In the genomic region with DNA sequence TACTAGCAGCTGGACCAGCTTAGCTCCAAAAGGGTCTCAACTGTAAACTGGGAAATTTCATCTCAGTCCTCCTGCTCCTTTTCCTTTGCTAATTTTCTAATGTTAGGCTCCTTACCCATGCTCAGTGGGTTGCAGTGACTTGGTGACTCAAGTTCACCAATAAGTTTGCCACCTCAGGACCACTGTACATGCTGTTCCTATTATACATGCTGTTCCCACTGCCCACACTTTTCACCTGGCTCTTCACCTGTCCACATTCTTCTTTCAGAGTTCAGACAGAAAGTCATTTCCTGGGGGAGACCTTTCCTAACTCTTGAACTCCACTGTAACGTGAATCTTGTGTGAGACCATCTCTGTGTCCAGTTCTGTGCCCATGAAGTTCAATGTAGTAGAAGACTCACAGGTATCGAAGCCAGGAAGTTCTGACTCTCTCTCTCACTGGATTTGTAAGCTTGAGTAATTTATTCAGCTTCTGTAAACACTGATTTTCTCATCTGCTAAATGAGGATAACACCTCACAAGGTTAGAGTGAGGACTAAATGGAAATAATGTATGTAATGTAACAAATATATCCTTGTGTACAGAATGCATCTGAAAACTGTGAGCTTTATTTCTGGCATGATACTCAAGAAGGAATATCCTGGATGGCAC, we compare ENCODE assay signal across 26 cellular contexts. TPM values are rescaled to one million over a fixed set of nuclear protein-coding genes. Genes with fewer than 3 reads are reported as not detected.
DNase-seq lines count a peak whose midpoint lies in the region; ATAC-seq lines count a peak whose summit lies in the region.
"Had no signal": no experiment of that assay in that cellular context is flagged by ENCODE, and none has a peak within 500 bp of the region (broad histone marks: within the 10 kb centered on the region; RNA-seq: fewer than 3 reads in every experiment).

No MANE protein-coding gene starts in this region.

- H3K27ac ChIP-seq in CD8-positive, alpha-beta memory T cell (ENCODE audit: low read depth, low read length) = no peak overlapping the region
- no peak overlapping the region for H3K27ac ChIP-seq in naive thymus-derived CD4-positive, alpha-beta T cell (ENCODE audit: low read depth, low read length)
- H3K27ac ChIP-seq: left lung, neutrophil, WERI-Rb-1 had no signal

- H3K9me3 Mint-ChIP-seq in activated CD4-positive, alpha-beta T cell treated with anti-CD3 and anti-CD28 coated beads for 36 hours (ENCODE audit: low read depth) = peaks cover 8% of the 10 kb centered on the region
- H3K9me3 Mint-ChIP-seq in CD8-positive, alpha-beta memory T cell = peaks cover 0 to 4% (median 0%) of the 10 kb centered on the region in 5 donors
- H3K9me3 Mint-ChIP-seq in activated T-helper 2 cell treated with anti-CD3 and anti-CD28 coated beads, Interferon-gamma antibody, Interleukin-2, Interleukin-4, amounts not matched to agents 10 μg/mL and 5 μg/mL and 100 μg/mL, durations not matched to agents 14 hours and 24 hours and 36 hours = peaks cover 23% of the 10 kb centered on the region
- peaks cover 0 to 16% (median 4%) of the 10 kb centered on the region in 11 donors for H3K9me3 Mint-ChIP-seq in naive thymus-derived CD4-positive, alpha-beta T cell

- H3K27me3 ChIP-seq in CD8-positive, alpha-beta memory T cell (ENCODE audit: insufficient read depth, low read length, poor library complexity, severe bottlenecking) = no peaks in the 10 kb centered on the region
- no peaks in the 10 kb centered on the region for H3K27me3 ChIP-seq in naive thymus-derived CD4-positive, alpha-beta T cell (ENCODE audit: control insufficient read depth in 2 of 2, insufficient read depth in 2 of 2, low read length in 2 of 2)
- H3K27me3 ChIP-seq: left lung had no signal

- intact Hi-C loops in activated CD4-positive, alpha-beta T cell treated with anti-CD3 and anti-CD28 coated beads for 36 hours (cut with DNase I, micrococcal nuclease) = loop anchor here (1.0 to 5.0 kb wide), 6 partner anchors 9 to 890 kb away; no protein-coding TSS in a partner anchor
- intact Hi-C loops in activated T-helper 2 cell treated with anti-CD3 and anti-CD28 coated beads, Interferon-gamma antibody, Interleukin-2, Interleukin-4, amounts not matched to agents 10 μg/mL and 5 μg/mL and 100 μg/mL, durations not matched to agents 14 hours and 24 hours and 36 hours (cut with micrococcal nuclease) = loop anchor here (1.0 kb wide), 1 partner anchor 9 kb away; no protein-coding TSS in a partner anchor
- intact Hi-C loops in naive thymus-derived CD4-positive, alpha-beta T cell (cut with micrococcal nuclease) = loop anchor here in 1 of 2 donors (2.0 kb wide), 1 partner anchor 19 kb away; no protein-coding TSS in a partner anchor

- H3K9me3 ChIP-seq in CD8-positive, alpha-beta memory T cell (ENCODE audit: low read length) = no peaks in the 10 kb centered on the region
- H3K9me3 ChIP-seq in naive thymus-derived CD4-positive, alpha-beta T cell (ENCODE audit: control insufficient read depth in 2 of 3, low read length in 3 of 3) = no peaks in the 10 kb centered on the region
- H3K9me3 ChIP-seq: left lung, neutrophil had no signal

- H3K36me3 Mint-ChIP-seq in activated CD4-positive, alpha-beta T cell treated with anti-CD3 and anti-CD28 coated beads for 36 hours (ENCODE audit: low read depth) = peaks cover 81% of the 10 kb centered on the region
- H3K36me3 Mint-ChIP-seq in CD8-positive, alpha-beta memory T cell = peaks cover 23 to 50% (median 28%) of the 10 kb centered on the region in 3 donors
- H3K36me3 Mint-ChIP-seq in activated T-helper 2 cell treated with anti-CD3 and anti-CD28 coated beads, Interferon-gamma antibody, Interleukin-2, Interleukin-4, amounts not matched to agents 10 μg/mL and 5 μg/mL and 100 μg/mL, durations not matched to agents 14 hours and 24 hours and 36 hours (ENCODE audit: low read depth) = peaks cover 80% of the 10 kb centered on the region
- peaks cover 12 to 65% (median 26%) of the 10 kb centered on the region in 5 donors for H3K36me3 Mint-ChIP-seq in naive thymus-derived CD4-positive, alpha-beta T cell

- H3K27me3 Mint-ChIP-seq in activated CD4-positive, alpha-beta T cell treated with anti-CD3 and anti-CD28 coated beads for 36 hours = no peaks in the 10 kb centered on the region
- H3K27me3 Mint-ChIP-seq in CD8-positive, alpha-beta memory T cell = no peaks in the 10 kb centered on the region
- H3K27me3 Mint-ChIP-seq in activated T-helper 2 cell treated with anti-CD3 and anti-CD28 coated beads, Interferon-gamma antibody, Interleukin-2, Interleukin-4, amounts not matched to agents 10 μg/mL and 5 μg/mL and 100 μg/mL, durations not matched to agents 14 hours and 24 hours and 36 hours (ENCODE audit: low read depth) = no peaks in the 10 kb centered on the region
- H3K27me3 Mint-ChIP-seq in naive thymus-derived CD4-positive, alpha-beta T cell = no peaks in the 10 kb centered on the region

- POLR2A ChIA-PET in activated CD4-positive, alpha-beta T cell treated with anti-CD3 and anti-CD28 coated beads for 36 hours (lab: Charles Lee) = interaction anchor here (0.5 to 7.2 kb wide), 12 partner anchors 9 to 288 kb away, joined by 3 to 107 read pairs (median 7); partner anchors contain the start of genes CD2 and TTF2
- POLR2A ChIA-PET in CD8-positive, alpha-beta memory T cell (lab: Charles Lee) = interaction anchor here (1.4 to 12.4 kb wide), 4 partner anchors 9 to 44 kb away, joined by 4 to 233 read pairs (median 95); partner anchors contain the start of gene CD2
- POLR2A ChIA-PET in naive thymus-derived CD4-positive, alpha-beta T cell (lab: Charles Lee) = interaction anchor here (0.6 to 13.4 kb wide), 13 partner anchors 10 to 288 kb away, joined by 3 to 367 read pairs (median 7); partner anchors contain the start of genes CD2 and TTF2

- CTCF ChIA-PET in activated CD4-positive, alpha-beta T cell treated with anti-CD3 and anti-CD28 coated beads for 36 hours (lab: Charles Lee) = interaction anchor here (1.1 to 14.1 kb wide), 15 partner anchors 8 to 74 kb away, joined by 3 to 213 read pairs (median 5); partner anchors contain the start of gene CD2
- CTCF ChIA-PET in CD8-positive, alpha-beta memory T cell (lab: Charles Lee) = interaction anchor here (0.9 to 14.4 kb wide), 6 partner anchors 17 to 47 kb away, joined by 3 to 169 read pairs (median 18); partner anchors contain the start of gene CD2
- CTCF ChIA-PET in naive thymus-derived CD4-positive, alpha-beta T cell (lab: Charles Lee) = interaction anchor here (0.5 to 6.1 kb wide), 6 partner anchors 14 to 1937 kb away, joined by 3 to 60 read pairs (median 4); no protein-coding TSS in a partner anchor

- peak overlapping the region; percentile 100 for H3K27ac Mint-ChIP-seq in activated CD4-positive, alpha-beta T cell treated with anti-CD3 and anti-CD28 coated beads for 36 hours
- H3K27ac Mint-ChIP-seq in CD8-positive, alpha-beta memory T cell = peak overlapping the region; percentile 10 to 100 (median 98)
- H3K27ac Mint-ChIP-seq in activated T-helper 2 cell treated with anti-CD3 and anti-CD28 coated beads, Interferon-gamma antibody, Interleukin-2, Interleukin-4, amounts not matched to agents 10 μg/mL and 5 μg/mL and 100 μg/mL, durations not matched to agents 14 hours and 24 hours and 36 hours = peak overlapping the region; percentile 100
- H3K27ac Mint-ChIP-seq in naive thymus-derived CD4-positive, alpha-beta T cell = peak overlapping the region; percentile 71 to 97 (median 92)

- no peak overlapping the region for H3K4me3 ChIP-seq in CD8-positive, alpha-beta memory T cell (ENCODE audit: low read length)
- H3K4me3 ChIP-seq in naive thymus-derived CD4-positive, alpha-beta T cell (ENCODE audit: low read length) = no peak overlapping the region
- H3K4me3 ChIP-seq: left lung had no signal

- H3K4me3 Mint-ChIP-seq in activated CD4-positive, alpha-beta T cell treated with anti-CD3 and anti-CD28 coated beads for 36 hours = peak overlapping the region; percentile 93
- H3K4me3 Mint-ChIP-seq in CD8-positive, alpha-beta memory T cell = peak overlapping the region in 5 of 7 donors; percentile 1 to 89 (median 27)
- H3K4me3 Mint-ChIP-seq in activated T-helper 2 cell treated with anti-CD3 and anti-CD28 coated beads, Interferon-gamma antibody, Interleukin-2, Interleukin-4, amounts not matched to agents 10 μg/mL and 5 μg/mL and 100 μg/mL, durations not matched to agents 14 hours and 24 hours and 36 hours (ENCODE audit: low read depth) = no peak overlapping the region
- H3K4me3 Mint-ChIP-seq in naive thymus-derived CD4-positive, alpha-beta T cell = peak overlapping the region in 8 of 10 donors; percentile 15 to 99 (median 30)

- H3K36me3 ChIP-seq in CD8-positive, alpha-beta memory T cell (ENCODE audit: insufficient read depth, low read length) = peaks cover 19% of the 10 kb centered on the region
- H3K36me3 ChIP-seq in naive thymus-derived CD4-positive, alpha-beta T cell (ENCODE audit: control insufficient read depth in 2 of 3, insufficient read depth in 3 of 3, low read length in 3 of 3) = peaks cover 12 to 18% (median 12%) of the 10 kb centered on the region in 3 experiments
- H3K36me3 ChIP-seq: left lung, neutrophil, WERI-Rb-1 had no signal

- no peak for ATAC-seq in activated CD4-positive, alpha-beta T cell treated with anti-CD3 and anti-CD28 coated beads for 36 hours
- no peak for ATAC-seq in naive thymus-derived CD4-positive, alpha-beta T cell
- ATAC-seq in HG03108 (IDR thresholded peaks at IDR 0.05; ENCODE audit: unreplicated experiment) (no peak), HG03025 (IDR thresholded peaks at IDR 0.05; ENCODE audit: low FRiP score, unreplicated experiment) (no peak)
- ATAC-seq: left lung had no signal

- H3K4me1 Mint-ChIP-seq in activated CD4-positive, alpha-beta T cell treated with anti-CD3 and anti-CD28 coated beads for 36 hours = peaks cover 83% of the 10 kb centered on the region
- H3K4me1 Mint-ChIP-seq in CD8-positive, alpha-beta memory T cell = peaks cover 65 to 74% (median 66%) of the 10 kb centered on the region in 3 donors
- peaks cover 65% of the 10 kb centered on the region for H3K4me1 Mint-ChIP-seq in activated T-helper 2 cell treated with anti-CD3 and anti-CD28 coated beads, Interferon-gamma antibody, Interleukin-2, Interleukin-4, amounts not matched to agents 10 μg/mL and 5 μg/mL and 100 μg/mL, durations not matched to agents 14 hours and 24 hours and 36 hours (ENCODE audit: low read depth)
- peaks cover 48 to 74% (median 69%) of the 10 kb centered on the region in 7 donors for H3K4me1 Mint-ChIP-seq in naive thymus-derived CD4-positive, alpha-beta T cell

- H3K4me1 ChIP-seq in CD8-positive, alpha-beta memory T cell (ENCODE audit: insufficient read depth, low read length) = peaks cover 62% of the 10 kb centered on the region
- H3K4me1 ChIP-seq in naive thymus-derived CD4-positive, alpha-beta T cell (ENCODE audit: control insufficient read depth in 2 of 2, insufficient read depth in 2 of 2, low read length in 2 of 2) = peaks cover 55% of the 10 kb centered on the region in 2 donors

- DNase-seq in activated CD4-positive, alpha-beta T cell treated with anti-CD3 and anti-CD28 coated beads for 36 hours = no peak
- DNase-seq in activated CD4-positive, alpha-beta T cell treated with anti-CD3 and anti-CD28 coated beads, Interleukin-2, amount 50 U/mL, for 48 hours = no peak
- no peak for DNase-seq in CD8-positive, alpha-beta memory T cell
- no peak for DNase-seq in activated T-helper 2 cell treated with anti-CD3 and anti-CD28 coated beads, Interferon-gamma antibody, Interleukin-2, Interleukin-4, amounts not matched to agents 10 μg/mL and 5 μg/mL and 100 μg/mL, durations not matched to agents 14 hours and 24 hours and 36 hours (ENCODE audit: low spot score)
- no peak for DNase-seq in naive thymus-derived CD4-positive, alpha-beta T cell
- DNase-seq in mucosa of gallbladder (ENCODE audit: low spot score) = no peak
- DNase-seq: Kasumi-1; left lung; NCI-H1048; NCI-H1930; NCI-H226; NCI-H774; OCI-M1; SHP77 treated with DMSO at 0.1 percent for 48 hours; stimulated activated CD4-positive, alpha-beta T cell treated with anti-CD3 and anti-CD28 coated beads, Interleukin-4, amount 100 ng/mL, for 1 hour; WERI-Rb-1 had no signal

RNA-seq across cellular contexts. Expression of gene CD2, which starts 17.9 kb away (rescaled TPM):
- total RNA-seq in activated CD4-positive, alpha-beta T cell treated with anti-CD3 and anti-CD28 coated beads for 36 hours = 100 to 1,000 TPM; 287 to 291 TPM
- total RNA-seq in CD8-positive, alpha-beta memory T cell = 100 to 1,000 TPM; 353 to 364 TPM
- polyA plus RNA-seq in CD8-positive, alpha-beta memory T cell = 440 TPM
- 284 and 304 TPM in 2 replicates for total RNA-seq in activated T-helper 2 cell treated with anti-CD3 and anti-CD28 coated beads, Interferon-gamma antibody, Interleukin-2, Interleukin-4, amounts not matched to agents 10 μg/mL and 5 μg/mL and 100 μg/mL, durations not matched to agents 14 hours and 24 hours and 36 hours
- 100 to 1,000 TPM; 105 to 307 (median 174) TPM for total RNA-seq in naive thymus-derived CD4-positive, alpha-beta T cell
- 100 to 1,000 TPM; 195 to 217 TPM for polyA plus RNA-seq in naive thymus-derived CD4-positive, alpha-beta T cell
- 12.5 TPM for total RNA-seq in mucosa of gallbladder
- total RNA-seq: A172, bronchial epithelial cell, Daoy, endothelial cell of umbilical vein, fibroblast of villous mesenchyme, H1, renal cortical epithelial cell had no signal
- polyA plus RNA-seq: endothelial cell of umbilical vein, H1 had no signal
